10 cellular contexts compared by ENCODE assay signal in genomic region chr10:99777918-99778716, GRCh38. TPM values are rescaled to one million over a fixed set of nuclear protein-coding genes. Genes with fewer than 3 reads are reported as not detected.
A peak's percentile ranks its signal among the peaks of the same experiment; 100 is the strongest.
DNase-seq lines count a peak whose midpoint lies in the region; ATAC-seq and TF ChIP-seq lines count a peak whose summit lies in the region.
"Had no signal": no experiment of that assay in that cellular context is flagged by ENCODE, and none has a peak within 500 bp of the region (broad histone marks: within the 10 kb centered on the region; RNA-seq: fewer than 3 reads in every experiment).

No MANE protein-coding gene starts in this region.

- DNase-seq in DND-41, result no peak
- no peak for DNase-seq in IMR-90
- no peak for DNase-seq in activated B cell treated with CpG ODN at 0.5 μM for 24 hours
- no peak for DNase-seq in mesothelial cell of epicardium (ENCODE audit: low spot score in 2 of 2, unreplicated experiment in 2 of 2)
- no peak for DNase-seq in posterior vena cava (ENCODE audit: low spot score)
- no peak for DNase-seq in NCI-H526 (lab: John Stamatoyannopoulos, UW)
- no peak for DNase-seq in WERI-Rb-1
- DNase-seq: activated naive CD8-positive, alpha-beta T cell treated with anti-CD3 and anti-CD28 coated beads, Interleukin-2, amount 50 U/mL, for 24 hours; nucleus accumbens had no signal

- POLR2A ChIA-PET in IMR-90 (lab: Charles Lee; ENCODE audit: unreplicated experiment) (no interaction called here), activated B cell treated with CpG ODN at 0.5 μM for 24 hours (lab: Charles Lee) (no interaction called here)

- H3K56ac ChIP-seq in IMR-90 (ENCODE audit: extremely low read depth, insufficient read depth, low read length), result no peak overlapping the region

- H4K8ac ChIP-seq in IMR-90 (ENCODE audit: low read depth in 2 of 2, low read length in 2 of 2), result peak overlapping the region; percentile 42 to 68; a peak in 3 of 4 replicates

- H2BK5ac ChIP-seq in IMR-90 (ENCODE audit: low read depth, low read length, poor library complexity, severe bottlenecking), result peak overlapping the region; percentile 99

- H3K36me3 ChIP-seq in DND-41 (ENCODE audit: insufficient read depth, low read length) (no peaks in the 10 kb centered on the region), IMR-90 (ENCODE audit: control insufficient read depth, insufficient read depth, low read length) (no peaks in the 10 kb centered on the region), WERI-Rb-1 (no peaks in the 10 kb centered on the region)

- intact Hi-C loops in IMR-90 (cut with micrococcal nuclease) (no loop called here), activated B cell treated with CpG ODN at 0.5 μM for 24 hours (cut with micrococcal nuclease) (no loop called here), posterior vena cava (cut with DNase I) (no loop called here)

- peak; percentile 35; the same call in 1 of the 3 replicates for ATAC-seq in DND-41 (ENCODE audit: insufficient read depth, low read depth)
- ATAC-seq in IMR-90 (ENCODE audit: low read depth), result no peak
- ATAC-seq in activated B cell treated with CpG ODN at 0.5 μM for 24 hours (ENCODE audit: low read depth), result no peak
- ATAC-seq in HG02840 (IDR thresholded peaks at IDR 0.05; ENCODE audit: low FRiP score, unreplicated experiment), result no peak
- ATAC-seq: activated naive CD8-positive, alpha-beta T cell treated with anti-CD3 and anti-CD28 coated beads, Interleukin-2, amount 50 U/mL, for 24 hours had no signal

- H3K18ac ChIP-seq in IMR-90 (ENCODE audit: low read depth, low read length), result peak overlapping the region; percentile 42; the same call in 1 of the 2 replicates

- no peak for TF ChIP-seq POLR2A in IMR-90 (IDR thresholded peaks at IDR 0.05; ENCODE audit: low read depth, low read length)

- peak overlapping the region; percentile 76 for H2AK5ac ChIP-seq in IMR-90 (ENCODE audit: low read depth, low read length)

- H3K27ac ChIP-seq in DND-41 (ENCODE audit: low read length) (no peak overlapping the region), IMR-90 (ENCODE audit: insufficient read depth, low read length) (peak overlapping the region; percentile 77; the same call in 1 of the 2 replicates), WERI-Rb-1 (no peak overlapping the region)

- H3K27ac Mint-ChIP-seq in activated B cell treated with CpG ODN at 0.5 μM for 24 hours (no peak overlapping the region), mesothelial cell of epicardium (peak overlapping the region; percentile 96)
- H3K27ac Mint-ChIP-seq: activated naive CD8-positive, alpha-beta T cell treated with anti-CD3 and anti-CD28 coated beads, Interleukin-2, amount 50 U/mL, for 24 hours had no signal

- H3K4me1 Mint-ChIP-seq in activated B cell treated with CpG ODN at 0.5 μM for 24 hours (peaks cover 31% of the 10 kb centered on the region), mesothelial cell of epicardium (peaks cover 26% of the 10 kb centered on the region)

- TF ChIP-seq CTCF in DND-41 (IDR thresholded peaks at IDR 0.05; ENCODE audit: borderline replicate concordance, extremely low read depth, low read length, poor library complexity, severe bottlenecking), result no peak
- TF ChIP-seq CTCF in IMR-90 (conservative IDR thresholded peaks at IDR 0.05; ENCODE audit: low read depth, low read length), result no peak
- no peak for TF ChIP-seq CTCF in activated B cell treated with CpG ODN at 0.5 μM for 24 hours (IDR thresholded peaks at IDR 0.05)
- TF ChIP-seq CTCF in mesothelial cell of epicardium (IDR thresholded peaks at IDR 0.05; ENCODE audit: unreplicated experiment), result no peak
- no peak for TF ChIP-seq CTCF in WERI-Rb-1 (IDR thresholded peaks at IDR 0.05; ENCODE audit: low read depth, low read length)

- no CpG with 5 or more reads among the region's 1 CpG for WGBS in IMR-90 (ENCODE audit: extremely low coverage in 2 of 2, insufficient read length in 1 of 2), 2 experiments

- H3K23ac ChIP-seq in IMR-90 (ENCODE audit: low read depth, low read length), result no peak overlapping the region

- H2AK9ac ChIP-seq in IMR-90 (replicated peaks; ENCODE audit: low read depth, low read length, poor library complexity), result no peak overlapping the region

- H3K36me3 Mint-ChIP-seq in activated B cell treated with CpG ODN at 0.5 μM for 24 hours (ENCODE audit: low read depth) (no peaks in the 10 kb centered on the region), mesothelial cell of epicardium (no peaks in the 10 kb centered on the region)

- H3K4me2 ChIP-seq in DND-41 (ENCODE audit: insufficient read depth, low read length) (no peak overlapping the region), IMR-90 (ENCODE audit: low read depth, low read length) (no peak overlapping the region)

- H2AFZ ChIP-seq in DND-41 (ENCODE audit: low read depth, low read length), result no peak overlapping the region
- H2AFZ ChIP-seq in IMR-90 (replicated peaks; ENCODE audit: low read length, poor library complexity), result peak overlapping the region; percentile 74

- no peaks in the 10 kb centered on the region for H3K9me1 ChIP-seq in IMR-90 (ENCODE audit: insufficient read depth, low read length)

- peak overlapping the region; percentile 69 for H4K91ac ChIP-seq in IMR-90 (ENCODE audit: insufficient read depth, low read depth, low read length)

- H3K4me3 Mint-ChIP-seq in activated B cell treated with CpG ODN at 0.5 μM for 24 hours, result peak overlapping the region; percentile 51
- H3K4me3 Mint-ChIP-seq in mesothelial cell of epicardium, result no peak overlapping the region
- H3K4me3 Mint-ChIP-seq: activated naive CD8-positive, alpha-beta T cell treated with anti-CD3 and anti-CD28 coated beads, Interleukin-2, amount 50 U/mL, for 24 hours had no signal

- no peak overlapping the region for H3K4me3 ChIP-seq in DND-41 (ENCODE audit: low read depth in 1 of 2, low read length in 2 of 2)
- H3K4me3 ChIP-seq in IMR-90 (ENCODE audit: insufficient read depth, low read depth, low read length), result no peak overlapping the region
- H3K4me3 ChIP-seq in WERI-Rb-1 (ENCODE audit: low read depth, low read length), result no peak overlapping the region

- H4K20me1 ChIP-seq in DND-41 (ENCODE audit: insufficient read depth, low read length) (no peaks in the 10 kb centered on the region), IMR-90 (ENCODE audit: insufficient read depth, low read length) (no peaks in the 10 kb centered on the region)

- CTCF ChIA-PET in IMR-90 (lab: Yijun Ruan, JAX) (interaction anchor here (0.6 kb wide), 1 partner anchor 1583 kb away, joined by 3 read pairs; no protein-coding TSS in a partner anchor), activated B cell treated with CpG ODN at 0.5 μM for 24 hours (lab: Charles Lee) (no interaction called here)

- H2BK20ac ChIP-seq in IMR-90 (ENCODE audit: low read depth, low read length), result peak overlapping the region; percentile 75

- no peaks in the 10 kb centered on the region; a peak in 1 of 4 replicates for H3K79me1 ChIP-seq in IMR-90 (ENCODE audit: low read depth in 1 of 2, low read length in 2 of 2)

- dilution Hi-C loops in IMR-90 (cut with HindIII; ENCODE audit: low sequenced_read_pairs, unreplicated experiment), result no loop called here

- H3K9me3 ChIP-seq in DND-41 (ENCODE audit: insufficient read depth, low read length, severe bottlenecking), result no peaks in the 10 kb centered on the region
- H3K9me3 ChIP-seq in IMR-90 (ENCODE audit: control insufficient read depth, insufficient read depth, low read length), result no peaks in the 10 kb centered on the region
- no peaks in the 10 kb centered on the region for H3K9me3 ChIP-seq in WERI-Rb-1 (ENCODE audit: severe bottlenecking)

- H3K9ac ChIP-seq in DND-41 (ENCODE audit: low read depth, low read length) (no peak overlapping the region), IMR-90 (ENCODE audit: low read depth, low read length) (no peak overlapping the region)

- peak overlapping the region; percentile 70; the same call in 2 of the 3 replicates for H2BK15ac ChIP-seq in IMR-90 (ENCODE audit: low read depth, low read length)

- H3K4me1 ChIP-seq in DND-41 (ENCODE audit: insufficient read depth, low read length) (no peaks in the 10 kb centered on the region), IMR-90 (ENCODE audit: control insufficient read depth, insufficient read depth, low read length) (peaks cover 10% of the 10 kb centered on the region)

- H3K27me3 ChIP-seq in DND-41 (ENCODE audit: insufficient read depth, low read length, poor library complexity), result no peaks in the 10 kb centered on the region
- H3K27me3 ChIP-seq in IMR-90 (ENCODE audit: control insufficient read depth, insufficient read depth, low read length), result no peaks in the 10 kb centered on the region
- no peaks in the 10 kb centered on the region for H3K27me3 ChIP-seq in WERI-Rb-1 (ENCODE audit: insufficient read depth, low read depth, severe bottlenecking)

- peak overlapping the region; percentile 86 for H2BK120ac ChIP-seq in IMR-90 (ENCODE audit: low read depth, low read length)

- in situ Hi-C loops in IMR-90 (cut with MboI; ENCODE audit: low sequenced_read_pairs), result no loop called here

- no peaks in the 10 kb centered on the region for H3K79me2 ChIP-seq in DND-41 (ENCODE audit: insufficient read depth, low read length)

- no peak for TF ChIP-seq RAD21 in IMR-90 (IDR thresholded peaks at IDR 0.05; ENCODE audit: low read length)

- no TSS peak for BruUV-seq in IMR-90 (replicated peaks; lab: Mats Ljungman, UMichigan)

- H3K27me3 Mint-ChIP-seq in activated B cell treated with CpG ODN at 0.5 μM for 24 hours, result no peaks in the 10 kb centered on the region
- no peaks in the 10 kb centered on the region for H3K27me3 Mint-ChIP-seq in mesothelial cell of epicardium (ENCODE audit: low read depth)
- H3K27me3 Mint-ChIP-seq: activated naive CD8-positive, alpha-beta T cell treated with anti-CD3 and anti-CD28 coated beads, Interleukin-2, amount 50 U/mL, for 24 hours had no signal

- peak overlapping the region; percentile 65 for H3K4ac ChIP-seq in IMR-90 (ENCODE audit: low read depth, low read length)

- 0 out of 2 replicates have a peak overlapping the region, but pooled peaks have one; percentile 25 for H3K14ac ChIP-seq in IMR-90 (replicated peaks; ENCODE audit: low read depth, low read length)

- H3K9me3 Mint-ChIP-seq in activated B cell treated with CpG ODN at 0.5 μM for 24 hours (peaks cover 3% of the 10 kb centered on the region), mesothelial cell of epicardium (peaks cover 13% of the 10 kb centered on the region)
- H3K9me3 Mint-ChIP-seq: activated naive CD8-positive, alpha-beta T cell treated with anti-CD3 and anti-CD28 coated beads, Interleukin-2, amount 50 U/mL, for 24 hours had no signal

- H4K5ac ChIP-seq in IMR-90 (ENCODE audit: low read depth, low read length), result peak overlapping the region; percentile 45

RNA-seq across cellular contexts. Expression of gene ABCC2, which starts 4.3 kb away (rescaled TPM):
- total RNA-seq in IMR-90 (2012; rRNA removed) (0.28 and 0.36 TPM in 2 replicates), activated B cell treated with CpG ODN at 0.5 μM for 24 hours (2.9 and 4.0 TPM in 2 replicates), mesothelial cell of epicardium (0.71 to 0.87 TPM (median 0.79 TPM) in 3 replicates), posterior vena cava (1 to 10 TPM; 2.1 to 3.3 TPM)
- 0.21 and 0.22 TPM in 2 replicates for polyA plus RNA-seq in IMR-90 (2012; rRNA removed)
- 0.05 TPM in 2 replicates for polyA plus RNA-seq in IMR-90 (2012; cell fraction: cytosol; rRNA removed)
- polyA plus RNA-seq in IMR-90 (2012; cell fraction: nucleus; rRNA removed; ENCODE audit: low replicate concordance), result 0.40 and 0.83 TPM in 2 replicates

RNA-seq across cellular contexts. Expression of gene CUTC, which starts 46.1 kb away (rescaled TPM):
- 7.0 and 17.2 TPM in 2 replicates for total RNA-seq in IMR-90 (2012; rRNA removed)
- 9.1 and 10.2 TPM in 2 replicates for polyA plus RNA-seq in IMR-90 (2012; rRNA removed)
- 2.7 and 5.5 TPM in 2 replicates for polyA plus RNA-seq in IMR-90 (2012; cell fraction: cytosol; rRNA removed)
- polyA plus RNA-seq in IMR-90 (2012; cell fraction: nucleus; rRNA removed; ENCODE audit: low replicate concordance), result 1.3 and 11.4 TPM in 2 replicates
- total RNA-seq in activated B cell treated with CpG ODN at 0.5 μM for 24 hours, result 25.4 and 27.5 TPM in 2 replicates
- 10.4 to 13.3 TPM (median 10.6 TPM) in 3 replicates for total RNA-seq in mesothelial cell of epicardium
- 10 to 100 TPM; 22.6 to 25.7 TPM for total RNA-seq in posterior vena cava

RNA-seq across cellular contexts. Expression of gene COX15, which starts 46.2 kb away (rescaled TPM):
- 40.1 and 41.1 TPM in 2 replicates for total RNA-seq in IMR-90 (2012; rRNA removed)
- 17.3 and 18.9 TPM in 2 replicates for polyA plus RNA-seq in IMR-90 (2012; rRNA removed)
- 7.5 and 11.5 TPM in 2 replicates for polyA plus RNA-seq in IMR-90 (2012; cell fraction: cytosol; rRNA removed)
- 9.7 and 24.9 TPM in 2 replicates for polyA plus RNA-seq in IMR-90 (2012; cell fraction: nucleus; rRNA removed; ENCODE audit: low replicate concordance)
- 39.8 and 44.5 TPM in 2 replicates for total RNA-seq in activated B cell treated with CpG ODN at 0.5 μM for 24 hours
- total RNA-seq in mesothelial cell of epicardium, result 52.0 to 53.0 TPM (median 52.6 TPM) in 3 replicates
- total RNA-seq in posterior vena cava, result 10 to 100 TPM; 17.6 to 24.3 TPM
